In the genomic region with DNA sequence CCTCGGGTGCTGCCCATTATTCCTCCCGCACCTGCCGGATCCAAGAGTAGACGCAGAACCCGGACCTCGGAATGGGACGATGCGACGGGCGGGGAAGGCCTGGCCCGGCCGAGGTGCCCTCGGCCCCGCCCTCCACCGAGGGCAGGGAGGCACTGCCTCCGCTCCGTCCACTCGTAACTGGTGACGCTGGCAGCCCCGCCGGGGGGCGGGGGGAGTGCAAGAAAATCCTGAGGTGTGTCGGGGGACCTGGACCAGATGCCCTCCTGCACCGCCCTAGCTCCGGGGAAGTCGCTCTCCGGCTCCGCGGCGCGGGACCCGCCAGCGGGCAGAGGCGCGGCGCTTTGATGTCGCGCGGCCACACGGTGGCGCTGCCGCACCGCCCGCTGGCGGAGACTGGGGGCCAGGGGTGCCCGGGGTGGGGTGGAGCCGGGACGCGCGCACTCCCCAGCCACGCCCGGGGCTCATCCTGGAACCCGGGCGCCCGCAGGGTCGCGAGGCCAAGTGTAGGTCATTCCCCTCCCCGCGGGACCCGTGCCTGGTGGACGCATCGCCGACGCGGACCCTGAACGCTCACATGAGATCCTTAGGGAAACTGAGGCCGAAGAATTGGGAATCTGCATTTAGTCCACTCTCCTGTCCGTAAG, we compare ENCODE assay signal across 8 cellular contexts.
DNase-seq lines count a peak whose midpoint lies in the region; ATAC-seq and TF ChIP-seq lines count a peak whose summit lies in the region.

No MANE protein-coding gene starts in this region.

- DNase-seq in SHP77 (lab: John Stamatoyannopoulos, UW) = peak; percentile 51 to 57
- no peak for DNase-seq in SHP77 treated with DMSO at 0.1 percent for 48 hours (lab: John Stamatoyannopoulos, UW)
- peak; percentile 72 for DNase-seq in NCI-H774 (lab: John Stamatoyannopoulos, UW)
- DNase-seq in activated T-helper 1 cell treated with anti-CD3 and anti-CD28 coated beads, Interleukin-2, amount 50 U/mL, for 16 hours (ENCODE audit: low read depth in 1 of 2, low spot score in 1 of 2) = peak; percentile 21 to 51
- peak; percentile 31 for DNase-seq in fibroblast of the aortic adventitia (ENCODE audit: low read depth)
- DNase-seq in natural killer cell treated with Interleukin-12 subunit alpha and Interleukin-12 subunit beta and Interleukin-15 and Interleukin-18, amount 100 ng/mL, for 72 hours (ENCODE audit: low spot score) = no peak

- H3K4me3 Mint-ChIP-seq in natural killer cell treated with Interleukin-12 subunit alpha and Interleukin-12 subunit beta and Interleukin-15 and Interleukin-18, amount 100 ng/mL, for 72 hours = peak overlapping the region; percentile 54
- peak overlapping the region; percentile 67 for H3K4me3 Mint-ChIP-seq in stimulated activated naive CD8-positive, alpha-beta T cell treated with anti-CD3 and anti-CD28 coated beads, Interleukin-15, Interleukin-2, amounts not matched to agents 100 ng/mL and 50 ng/mL, for 24 hours

- no peaks in the 10 kb centered on the region for H3K36me3 Mint-ChIP-seq in natural killer cell treated with Interleukin-12 subunit alpha and Interleukin-12 subunit beta and Interleukin-15 and Interleukin-18, amount 100 ng/mL, for 72 hours
- no peaks in the 10 kb centered on the region for H3K36me3 Mint-ChIP-seq in stimulated activated naive CD8-positive, alpha-beta T cell treated with anti-CD3 and anti-CD28 coated beads, Interleukin-15, Interleukin-2, amounts not matched to agents 100 ng/mL and 50 ng/mL, for 24 hours (ENCODE audit: low read depth)

- H3K4me1 Mint-ChIP-seq in natural killer cell treated with Interleukin-12 subunit alpha and Interleukin-12 subunit beta and Interleukin-15 and Interleukin-18, amount 100 ng/mL, for 72 hours (ENCODE audit: low read depth in 2 of 2) = no peaks in the 10 kb centered on the region
- H3K4me1 Mint-ChIP-seq in stimulated activated naive CD8-positive, alpha-beta T cell treated with anti-CD3 and anti-CD28 coated beads, Interleukin-15, Interleukin-2, amounts not matched to agents 100 ng/mL and 50 ng/mL, for 24 hours (ENCODE audit: low read depth) = peaks cover 6% of the 10 kb centered on the region

- peak; percentile 71 for ATAC-seq in HG02938 (IDR thresholded peaks at IDR 0.05; ENCODE audit: unreplicated experiment)
- peak; percentile 90 to 91 for ATAC-seq in natural killer cell treated with Interleukin-12 subunit alpha and Interleukin-12 subunit beta and Interleukin-15 and Interleukin-18, amount 100 ng/mL, for 72 hours

- peaks cover 46 to 60% of the 10 kb centered on the region in 2 donors for H3K27me3 Mint-ChIP-seq in natural killer cell treated with Interleukin-12 subunit alpha and Interleukin-12 subunit beta and Interleukin-15 and Interleukin-18, amount 100 ng/mL, for 72 hours
- peaks cover 73% of the 10 kb centered on the region for H3K27me3 Mint-ChIP-seq in stimulated activated naive CD8-positive, alpha-beta T cell treated with anti-CD3 and anti-CD28 coated beads, Interleukin-15, Interleukin-2, amounts not matched to agents 100 ng/mL and 50 ng/mL, for 24 hours

- H3K9me3 Mint-ChIP-seq in natural killer cell treated with Interleukin-12 subunit alpha and Interleukin-12 subunit beta and Interleukin-15 and Interleukin-18, amount 100 ng/mL, for 72 hours = no peaks in the 10 kb centered on the region
- no peaks in the 10 kb centered on the region for H3K9me3 Mint-ChIP-seq in stimulated activated naive CD8-positive, alpha-beta T cell treated with anti-CD3 and anti-CD28 coated beads, Interleukin-15, Interleukin-2, amounts not matched to agents 100 ng/mL and 50 ng/mL, for 24 hours

- peak; percentile 52 for TF ChIP-seq CTCF in fibroblast of the aortic adventitia (IDR thresholded peaks at IDR 0.05; ENCODE audit: insufficient read depth, low read length)

- H3K27ac Mint-ChIP-seq in natural killer cell treated with Interleukin-12 subunit alpha and Interleukin-12 subunit beta and Interleukin-15 and Interleukin-18, amount 100 ng/mL, for 72 hours = no peak overlapping the region
- H3K27ac Mint-ChIP-seq in stimulated activated naive CD8-positive, alpha-beta T cell treated with anti-CD3 and anti-CD28 coated beads, Interleukin-15, Interleukin-2, amounts not matched to agents 100 ng/mL and 50 ng/mL, for 24 hours = no peak overlapping the region

- H3K4me3 ChIP-seq in fibroblast of the aortic adventitia (ENCODE audit: low read depth, low read length) = peak overlapping the region; percentile 67

Comparison
In these comparisons a context has a peak if more than half of its experiments do, and no peak if none do; other contexts are left out.
1. DNase-seq: peak in SHP77 (2 of 2), NCI-H774 (single experiment), activated T-helper 1 cell treated with anti-CD3 and anti-CD28 coated beads, Interleukin-2, amount 50 U/mL, for 16 hours (2 of 2) and fibroblast of the aortic adventitia (single experiment); none in SHP77 treated with DMSO at 0.1 percent for 48 hours (single experiment) and natural killer cell treated with Interleukin-12 subunit alpha and Interleukin-12 subunit beta and Interleukin-15 and Interleukin-18, amount 100 ng/mL, for 72 hours (single experiment).